16 cellular contexts compared by ENCODE assay signal in genomic region chr11:12285811-12286222, GRCh38.
DNase-seq lines count a peak whose midpoint lies in the region; ATAC-seq and TF ChIP-seq lines count a peak whose summit lies in the region.
"Had no signal": no experiment of that assay in that cellular context is flagged by ENCODE, and none has a peak within 500 bp of the region (broad histone marks: within the 10 kb centered on the region; RNA-seq: fewer than 3 reads in every experiment).

No MANE protein-coding gene starts in this region.

- no peaks in the 10 kb centered on the region for H3K27me3 Mint-ChIP-seq in activated CD8-positive, alpha-beta memory T cell treated with anti-CD3 and anti-CD28 coated beads, Interleukin-2, amount 10 ng/mL, durations not matched to agents 7 days and 5 days
- peaks cover 7% of the 10 kb centered on the region for H3K27me3 Mint-ChIP-seq in endothelial cell (ENCODE audit: unreplicated experiment)
- H3K27me3 Mint-ChIP-seq: stimulated activated naive CD8-positive, alpha-beta T cell treated with anti-CD3 and anti-CD28 coated beads, Interleukin-15, Interleukin-2, amounts not matched to agents 100 ng/mL and 50 ng/mL, for 24 hours had no signal

- TF ChIP-seq CTCF in astrocyte of the spinal cord (IDR thresholded peaks at IDR 0.05; ENCODE audit: low read depth, low read length) (no peak), lung (IDR thresholded peaks at IDR 0.05; ENCODE audit: control extremely low read depth, extremely low read depth) (no peak), transverse colon (IDR thresholded peaks at IDR 0.05) (no peak), endothelial cell (IDR thresholded peaks at IDR 0.05; ENCODE audit: unreplicated experiment) (no peak)

- CTCF ChIA-PET in activated CD8-positive, alpha-beta memory T cell treated with anti-CD3 and anti-CD28 coated beads, Interleukin-2, amount 10 ng/mL, durations not matched to agents 7 days and 5 days (lab: Charles Lee) = interaction anchor here (1.4 to 17.6 kb wide), 3 partner anchors 238 to 354 kb away, joined by 3 to 472 read pairs (median 5); no protein-coding TSS in a partner anchor

- H3K27me3 ChIP-seq in lung (ENCODE audit: control insufficient read depth, insufficient read depth) (no peaks in the 10 kb centered on the region), transverse colon (no peaks in the 10 kb centered on the region)
- H3K27me3 ChIP-seq: right lobe of liver had no signal

- peaks cover 14% of the 10 kb centered on the region for H3K4me1 Mint-ChIP-seq in activated CD8-positive, alpha-beta memory T cell treated with anti-CD3 and anti-CD28 coated beads, Interleukin-2, amount 10 ng/mL, durations not matched to agents 7 days and 5 days
- H3K4me1 Mint-ChIP-seq in endothelial cell (ENCODE audit: unreplicated experiment) = peaks cover 8% of the 10 kb centered on the region

- H3K27ac ChIP-seq in lung (ENCODE audit: low read depth in 1 of 2, low read length in 1 of 2) = no peak overlapping the region
- H3K27ac ChIP-seq in transverse colon = peak overlapping the region; percentile 83 to 91 (median 86)
- H3K27ac ChIP-seq: right lobe of liver had no signal

- H3K9me3 ChIP-seq in lung (ENCODE audit: control insufficient read depth in 2 of 2, insufficient read depth in 1 of 2, low read length in 1 of 2) (no peaks in the 10 kb centered on the region), transverse colon (no peaks in the 10 kb centered on the region)
- H3K9me3 ChIP-seq: HAP-1, right lobe of liver had no signal

- H3K27ac Mint-ChIP-seq in activated CD8-positive, alpha-beta memory T cell treated with anti-CD3 and anti-CD28 coated beads, Interleukin-2, amount 10 ng/mL, durations not matched to agents 7 days and 5 days = no peak overlapping the region
- no peak overlapping the region for H3K27ac Mint-ChIP-seq in endothelial cell (ENCODE audit: unreplicated experiment)
- H3K27ac Mint-ChIP-seq: stimulated activated naive CD8-positive, alpha-beta T cell treated with anti-CD3 and anti-CD28 coated beads, Interleukin-15, Interleukin-2, amounts not matched to agents 100 ng/mL and 50 ng/mL, for 24 hours had no signal

- H3K9me3 Mint-ChIP-seq in activated CD8-positive, alpha-beta memory T cell treated with anti-CD3 and anti-CD28 coated beads, Interleukin-2, amount 10 ng/mL, durations not matched to agents 7 days and 5 days (ENCODE audit: low read depth) = no peaks in the 10 kb centered on the region
- H3K9me3 Mint-ChIP-seq in endothelial cell (ENCODE audit: unreplicated experiment) = no peaks in the 10 kb centered on the region
- H3K9me3 Mint-ChIP-seq: stimulated activated naive CD8-positive, alpha-beta T cell treated with anti-CD3 and anti-CD28 coated beads, Interleukin-15, Interleukin-2, amounts not matched to agents 100 ng/mL and 50 ng/mL, for 24 hours had no signal

- DNase-seq in activated CD8-positive, alpha-beta memory T cell treated with anti-CD3 and anti-CD28 coated beads for 24 hours = peak; percentile 21
- DNase-seq in activated CD8-positive, alpha-beta memory T cell treated with anti-CD3 and anti-CD28 coated beads, Interleukin-2, amount 10 ng/mL, durations not matched to agents 7 days and 5 days = no peak
- DNase-seq in astrocyte of the spinal cord (ENCODE audit: low read depth, low spot score) (peak; percentile 53), lung (ENCODE audit: low spot score) (peak; percentile 24), transverse colon (no peak), hypothalamus (lab: John Stamatoyannopoulos, UW) (no peak), SW480 (ENCODE audit: low spot score) (no peak), endothelial cell (ENCODE audit: low spot score) (no peak)
- DNase-seq: activated naive CD4-positive, alpha-beta T cell; KG1; left cardiac atrium; NCI-H187 treated with DMSO at 0.1 percent for 48 hours; SHP77 treated with DMSO at 0.1 percent for 48 hours had no signal

- peaks cover 0 to 3% of the 10 kb centered on the region in 2 donors for H3K36me3 ChIP-seq in lung (ENCODE audit: control insufficient read depth in 2 of 2, insufficient read depth in 2 of 2, low read length in 2 of 2)
- H3K36me3 ChIP-seq in transverse colon = no peaks in the 10 kb centered on the region
- H3K36me3 ChIP-seq: HAP-1, right lobe of liver had no signal

- peaks cover 0 to 3% of the 10 kb centered on the region in 2 donors for H3K4me1 ChIP-seq in lung (ENCODE audit: control insufficient read depth in 2 of 2, insufficient read depth in 2 of 2, low read length in 2 of 2)
- H3K4me1 ChIP-seq in transverse colon = peaks cover 5 to 45% (median 16%) of the 10 kb centered on the region in 4 donors
- H3K4me1 ChIP-seq: right lobe of liver had no signal

- no peak for ATAC-seq in activated CD8-positive, alpha-beta memory T cell treated with anti-CD3 and anti-CD28 coated beads, Interleukin-2, amount 10 ng/mL, durations not matched to agents 7 days and 5 days
- no peak for ATAC-seq in lung (ENCODE audit: insufficient read depth, low FRiP score)
- ATAC-seq: left cardiac atrium, right lobe of liver had no signal

- H3K4me3 ChIP-seq in astrocyte of the spinal cord (ENCODE audit: low read depth, low read length) (no peak overlapping the region), lung (no peak overlapping the region), transverse colon (no peak overlapping the region)
- H3K4me3 ChIP-seq: HAP-1, right lobe of liver had no signal

- H3K4me3 Mint-ChIP-seq in activated CD8-positive, alpha-beta memory T cell treated with anti-CD3 and anti-CD28 coated beads, Interleukin-2, amount 10 ng/mL, durations not matched to agents 7 days and 5 days = no peak overlapping the region
- no peak overlapping the region for H3K4me3 Mint-ChIP-seq in endothelial cell (ENCODE audit: unreplicated experiment)
- H3K4me3 Mint-ChIP-seq: stimulated activated naive CD8-positive, alpha-beta T cell treated with anti-CD3 and anti-CD28 coated beads, Interleukin-15, Interleukin-2, amounts not matched to agents 100 ng/mL and 50 ng/mL, for 24 hours had no signal

- intact Hi-C loops in transverse colon (cut with DNase I; ENCODE audit: low total_unique reads) = no loop called here

- in situ Hi-C loops in astrocyte of the spinal cord (cut with HindIII; ENCODE audit: low sequenced_read_pairs) = no loop called here
- in situ Hi-C loops in transverse colon (cut with MboI; ENCODE audit: low pct_ligation_motif_present in 1 of 4, low pct_unique_long_range_greater_than_20kb in 1 of 4, low sequenced_read_pairs in 3 of 4) = loop anchor here in 3 of 4 donors (5.0 to 25.0 kb wide), 3 partner anchors 239 to 499 kb away; no protein-coding TSS in a partner anchor

- no peak for TF ChIP-seq EP300 in transverse colon (IDR thresholded peaks at IDR 0.05; ENCODE audit: low read depth)

- 59 to 70% methylated on average over 6 of the region's 6 CpGs for WGBS in lung, 2 donors
- WGBS in transverse colon (ENCODE audit: low coverage in 1 of 2), 2 donors = 73 to 100% methylated on average over 3 to 6 of the region's 6 CpGs

- no peaks in the 10 kb centered on the region for H3K36me3 Mint-ChIP-seq in activated CD8-positive, alpha-beta memory T cell treated with anti-CD3 and anti-CD28 coated beads, Interleukin-2, amount 10 ng/mL, durations not matched to agents 7 days and 5 days
- no peaks in the 10 kb centered on the region for H3K36me3 Mint-ChIP-seq in endothelial cell (ENCODE audit: low read depth, unreplicated experiment)

- TF ChIP-seq POLR2A in transverse colon (IDR thresholded peaks at IDR 0.05) = no peak

Comparison
In these comparisons a context has a peak if more than half of its experiments do, and no peak if none do; other contexts are left out.
1. DNase-seq: peak in activated CD8-positive, alpha-beta memory T cell treated with anti-CD3 and anti-CD28 coated beads for 24 hours (single experiment), astrocyte of the spinal cord (single experiment) and lung (single experiment); none in activated CD8-positive, alpha-beta memory T cell treated with anti-CD3 and anti-CD28 coated beads, Interleukin-2, amount 10 ng/mL, durations not matched to agents 7 days and 5 days (single experiment), transverse colon (single experiment), hypothalamus (0 of 51), SW480 (single experiment) and endothelial cell (single experiment).
2. H3K27ac ChIP-seq: peak in transverse colon (4 of 4); none in lung (0 of 2).